ENCODE assay signal across 8 cellular contexts in the genomic region with DNA sequence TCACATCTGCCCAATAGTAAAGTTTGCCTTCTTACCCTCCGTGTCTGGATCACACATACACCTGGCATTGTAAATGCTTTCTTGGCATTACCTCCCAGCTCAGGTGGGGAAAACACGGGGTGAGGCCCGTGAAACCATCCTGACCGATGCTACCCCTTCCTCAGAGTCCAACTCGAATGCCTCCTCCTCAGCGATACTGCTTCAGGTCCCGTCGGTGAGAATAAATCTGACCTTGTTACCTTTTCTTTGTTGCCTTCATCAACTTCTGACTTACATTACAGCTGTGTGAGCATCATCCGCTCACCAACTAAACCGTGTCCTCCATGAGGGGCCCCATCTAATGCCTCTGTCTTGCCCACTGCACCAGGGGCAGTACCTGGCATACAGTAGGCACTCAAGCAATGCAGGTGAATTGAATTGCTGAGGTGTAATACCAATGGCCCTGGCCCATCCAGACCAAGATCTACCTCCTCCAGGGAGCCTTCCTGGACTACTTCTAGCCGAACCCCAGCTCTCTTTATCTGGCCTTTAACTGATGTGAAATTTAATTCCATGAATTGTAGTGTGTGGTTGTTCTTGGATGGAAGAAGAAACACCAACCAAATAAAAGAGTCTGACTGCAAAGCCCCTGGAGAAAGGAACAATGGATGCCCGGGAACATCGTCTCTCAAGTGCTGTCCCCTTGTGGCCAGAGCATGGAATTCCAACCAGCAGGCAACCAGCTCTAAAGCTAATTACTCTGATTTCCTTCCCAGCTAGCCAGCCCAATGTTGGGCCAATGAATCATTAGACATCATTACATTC.
DNase-seq lines count a peak whose midpoint lies in the region; ATAC-seq lines count a peak whose summit lies in the region.

No MANE protein-coding gene starts in this region.

- H3K9me3 ChIP-seq in HAP-1, result no peaks in the 10 kb centered on the region

- no peaks in the 10 kb centered on the region for H3K4me1 Mint-ChIP-seq in effector memory CD8-positive, alpha-beta T cell (ENCODE audit: low read depth in 2 of 2)

- H3K36me3 ChIP-seq in HAP-1 (replicated peaks), result no peaks in the 10 kb centered on the region

- no peaks in the 10 kb centered on the region for H3K4me1 ChIP-seq in HAP-1

- no peak for ATAC-seq in activated CD4-positive, CD25-positive, alpha-beta regulatory T cell treated with anti-CD3 and anti-CD28 coated beads, Interleukin-2, amount 50 U/mL, for 24 hours
- ATAC-seq in HG03521 (IDR thresholded peaks at IDR 0.05; ENCODE audit: unreplicated experiment), result no peak
- ATAC-seq in effector memory CD8-positive, alpha-beta T cell (replicated peaks), result no peak

- H3K36me3 Mint-ChIP-seq in effector memory CD8-positive, alpha-beta T cell (ENCODE audit: insufficient read depth), result no peaks in the 10 kb centered on the region

- no peaks in the 10 kb centered on the region for H3K27me3 ChIP-seq in HAP-1 (ENCODE audit: low read depth)

- DNase-seq in COR-L47 (lab: John Stamatoyannopoulos, UW), result peak; percentile 59
- peak; percentile 22 to 60 for DNase-seq in HAP-1 (ENCODE audit: low spot score in 2 of 2)
- peak; percentile 1 to 29 for DNase-seq in NOMO-1 (lab: John Stamatoyannopoulos, UW; ENCODE audit: unreplicated experiment in 2 of 2)
- peak; percentile 18 to 60 for DNase-seq in dermis microvascular lymphatic vessel endothelial cell (ENCODE audit: low read depth in 2 of 2)
- DNase-seq in midbrain (lab: John Stamatoyannopoulos, UW), result peak; percentile 25
- DNase-seq in effector memory CD8-positive, alpha-beta T cell, result no peak

- no peak overlapping the region for H3K27ac Mint-ChIP-seq in effector memory CD8-positive, alpha-beta T cell

- no peaks in the 10 kb centered on the region for H3K9me3 Mint-ChIP-seq in effector memory CD8-positive, alpha-beta T cell

- peaks cover 15 to 50% of the 10 kb centered on the region in 2 donors for H3K27me3 Mint-ChIP-seq in effector memory CD8-positive, alpha-beta T cell

- in situ Hi-C loops in HAP-1 (cut with MboI; ENCODE audit: low sequenced_read_pairs), result no loop called here

- no peak overlapping the region for H3K4me3 Mint-ChIP-seq in effector memory CD8-positive, alpha-beta T cell

- H3K4me3 ChIP-seq in HAP-1, result no peak overlapping the region

Comparison
In these comparisons a context has a peak if more than half of its experiments do, and no peak if none do; other contexts are left out.
1. DNase-seq: peak in COR-L47 (single experiment), HAP-1 (2 of 2), NOMO-1 (2 of 2), dermis microvascular lymphatic vessel endothelial cell (2 of 2) and midbrain (single experiment); none in effector memory CD8-positive, alpha-beta T cell (0 of 3).